In the genomic region with DNA sequence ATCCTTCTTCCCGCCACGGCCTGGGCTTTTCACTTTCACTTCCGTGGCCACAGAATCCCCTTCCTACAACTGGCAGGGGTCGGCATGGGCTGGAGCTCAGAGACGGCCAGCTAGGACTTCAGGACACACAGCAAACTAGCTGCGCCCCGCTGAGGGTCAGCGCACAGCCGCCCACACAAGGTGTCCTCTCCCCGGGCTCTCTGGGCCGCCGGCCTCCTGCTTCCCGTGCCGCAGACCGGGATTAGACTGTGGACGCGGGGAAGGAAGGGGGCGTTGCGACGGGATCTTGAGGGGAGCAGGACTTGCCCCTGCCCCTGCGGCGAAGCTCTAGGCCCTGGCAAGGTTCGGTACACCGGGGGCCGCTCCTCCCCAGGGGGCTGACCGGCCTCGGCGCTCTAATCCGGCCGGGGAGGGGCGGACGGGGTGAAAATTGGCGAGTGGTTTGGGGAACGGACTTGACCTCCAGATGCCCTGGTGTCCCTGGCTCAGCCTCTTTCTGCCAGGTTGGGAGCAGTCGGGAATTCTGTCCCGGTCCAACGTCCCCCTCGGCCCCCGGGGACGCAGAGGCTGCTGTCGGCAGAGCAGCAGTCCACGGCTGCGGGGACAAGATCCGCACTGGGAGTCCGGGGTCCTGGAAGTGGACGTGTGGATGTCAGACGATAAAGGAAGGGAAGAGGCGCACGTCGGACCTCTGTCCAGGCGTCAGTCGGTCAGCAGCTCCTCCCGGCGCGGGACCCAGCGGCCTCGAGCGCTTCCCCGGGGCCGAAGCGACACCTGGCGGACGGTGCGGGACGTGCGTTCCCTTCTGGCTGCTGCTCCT, we compare ENCODE assay signal across 8 cellular contexts. TPM values are rescaled to one million over a fixed set of nuclear protein-coding genes. Genes with fewer than 3 reads are reported as not detected.
A peak's percentile ranks its signal among the peaks of the same experiment; 100 is the strongest.
DNase-seq lines count a peak whose midpoint lies in the region; ATAC-seq and TF ChIP-seq lines count a peak whose summit lies in the region.

No MANE protein-coding gene starts in this region.

- peak overlapping the region; percentile 56 for H3K4me3 ChIP-seq in HUES64 (ENCODE audit: low read length)

- no peaks in the 10 kb centered on the region for H3K36me3 ChIP-seq in HUES64 (ENCODE audit: insufficient read depth, low read length)

- peaks cover 89% of the 10 kb centered on the region for H3K27me3 Mint-ChIP-seq in activated naive CD4-positive, alpha-beta T cell treated with anti-CD3 and anti-CD28 coated beads, Interleukin-2, amount 10 ng/mL, durations not matched to agents 7 days and 5 days

- peaks cover 23% of the 10 kb centered on the region for H3K4me1 ChIP-seq in HUES64 (ENCODE audit: insufficient read depth, low read length)

- H3K27ac Mint-ChIP-seq in activated naive CD4-positive, alpha-beta T cell treated with anti-CD3 and anti-CD28 coated beads, Interleukin-2, amount 10 ng/mL, durations not matched to agents 7 days and 5 days: no peak overlapping the region

- WGBS in HUES64: 1% methylated on average over 66 of the region's 66 CpGs

- H3K9me3 ChIP-seq in HUES64 (ENCODE audit: insufficient read depth, low read depth, low read length): no peaks in the 10 kb centered on the region

- no peak overlapping the region for H3K9ac ChIP-seq in HUES64 (ENCODE audit: low read depth, low read length)

- H3K4me3 Mint-ChIP-seq in activated naive CD4-positive, alpha-beta T cell treated with anti-CD3 and anti-CD28 coated beads, Interleukin-2, amount 10 ng/mL, durations not matched to agents 7 days and 5 days: peak overlapping the region; percentile 25

- peaks cover 2% of the 10 kb centered on the region for H3K36me3 Mint-ChIP-seq in activated naive CD4-positive, alpha-beta T cell treated with anti-CD3 and anti-CD28 coated beads, Interleukin-2, amount 10 ng/mL, durations not matched to agents 7 days and 5 days

- H3K4me1 Mint-ChIP-seq in activated naive CD4-positive, alpha-beta T cell treated with anti-CD3 and anti-CD28 coated beads, Interleukin-2, amount 10 ng/mL, durations not matched to agents 7 days and 5 days: peaks cover 33% of the 10 kb centered on the region

- no peaks in the 10 kb centered on the region for H3K9me3 Mint-ChIP-seq in activated naive CD4-positive, alpha-beta T cell treated with anti-CD3 and anti-CD28 coated beads, Interleukin-2, amount 10 ng/mL, durations not matched to agents 7 days and 5 days

- DNase-seq in NCI-H2081 (lab: John Stamatoyannopoulos, UW): peak; percentile 50 to 64
- DNase-seq in NCI-H2081 treated with DMSO at 0.1 percent for 48 hours (lab: John Stamatoyannopoulos, UW): no peak
- peak; percentile 75 for DNase-seq in SK-N-DZ (ENCODE audit: low spot score)
- peak; percentile 82 for DNase-seq in activated naive CD4-positive, alpha-beta T cell treated with anti-CD3 and anti-CD28 coated beads, Interleukin-2, amount 10 ng/mL, durations not matched to agents 7 days and 5 days
- peak; percentile 76 for DNase-seq in globus pallidus (ENCODE audit: low spot score)
- DNase-seq in omental fat pad (ENCODE audit: low spot score): peak; percentile 74
- peak; percentile 89 for DNase-seq in superior temporal gyrus (ENCODE audit: extremely low spot score)

- ATAC-seq in omental fat pad (ENCODE audit: low FRiP score): peak; percentile 67

- peaks cover 89% of the 10 kb centered on the region for H3K27me3 ChIP-seq in HUES64 (ENCODE audit: insufficient read depth, low read length)

- TF ChIP-seq CTCF in omental fat pad (IDR thresholded peaks at IDR 0.05): peak in 1 of 3 donors; percentile 86

- no peak overlapping the region for H3K27ac ChIP-seq in HUES64 (ENCODE audit: low read depth, low read length)

- CTCF ChIA-PET in activated naive CD4-positive, alpha-beta T cell treated with anti-CD3 and anti-CD28 coated beads, Interleukin-2, amount 10 ng/mL, durations not matched to agents 7 days and 5 days (lab: Charles Lee): interaction anchor here (0.7 to 3.6 kb wide), 22 partner anchors 9 to 260 kb away, joined by 3 to 26 read pairs (median 4); partner anchors contain the start of gene MYORG

RNA-seq across cellular contexts. Expression of gene CNTFR, which starts 1.8 kb away (rescaled TPM):
- 26.9 TPM for polyA plus RNA-seq in HUES64 (2013, experiment 1 of 2)
- 48.1 TPM for polyA plus RNA-seq in HUES64 (2013, experiment 2 of 2)
- polyA plus RNA-seq in SK-N-DZ (2014; cell fraction: cytosol; rRNA removed): 85.6 and 98.3 TPM in 2 replicates
- 45.4 and 60.6 TPM in 2 replicates for polyA plus RNA-seq in SK-N-DZ (2014; cell fraction: nucleus; rRNA removed)
- 10 to 100 TPM; 41.9 to 81.5 (median 60.4) TPM for total RNA-seq in omental fat pad

RNA-seq across cellular contexts. Expression of gene RPP25L, which starts 20.6 kb away (rescaled TPM):
- polyA plus RNA-seq in HUES64 (2013, experiment 1 of 2): 21.0 TPM
- 22.1 TPM for polyA plus RNA-seq in HUES64 (2013, experiment 2 of 2)
- polyA plus RNA-seq in SK-N-DZ (2014; cell fraction: cytosol; rRNA removed): 31.2 and 38.8 TPM in 2 replicates
- 21.2 and 32.3 TPM in 2 replicates for polyA plus RNA-seq in SK-N-DZ (2014; cell fraction: nucleus; rRNA removed)
- 10 to 100 TPM; 13.3 to 28.1 (median 23.1) TPM for total RNA-seq in omental fat pad

RNA-seq across cellular contexts. Expression of gene DCTN3, which starts 29.0 kb away (rescaled TPM):
- polyA plus RNA-seq in HUES64 (2013, experiment 1 of 2): 32.6 TPM
- 43.8 TPM for polyA plus RNA-seq in HUES64 (2013, experiment 2 of 2)
- 57.8 and 72.5 TPM in 2 replicates for polyA plus RNA-seq in SK-N-DZ (2014; cell fraction: cytosol; rRNA removed)
- polyA plus RNA-seq in SK-N-DZ (2014; cell fraction: nucleus; rRNA removed): 49.2 and 57.7 TPM in 2 replicates
- 10 to 100 TPM; 46.5 to 93.8 (median 75.0) TPM for total RNA-seq in omental fat pad

RNA-seq across cellular contexts. Expression of gene ARID3C, which starts 37.6 kb away (rescaled TPM):
- not detected for polyA plus RNA-seq in HUES64 (2013, experiment 1 of 2)
- polyA plus RNA-seq in HUES64 (2013, experiment 2 of 2): not detected
- 0.25 TPM in 1 of 2 replicates, not detected in the other for polyA plus RNA-seq in SK-N-DZ (2014; cell fraction: cytosol; rRNA removed)
- polyA plus RNA-seq in SK-N-DZ (2014; cell fraction: nucleus; rRNA removed): 0.15 TPM in 1 of 2 replicates, not detected in the other
- not detected for total RNA-seq in omental fat pad

RNA-seq across cellular contexts. Expression of gene SIGMAR1, which starts 46.3 kb away (rescaled TPM):
- 66.6 TPM for polyA plus RNA-seq in HUES64 (2013, experiment 1 of 2)
- 83.6 TPM for polyA plus RNA-seq in HUES64 (2013, experiment 2 of 2)
- 183 and 208 TPM in 2 replicates for polyA plus RNA-seq in SK-N-DZ (2014; cell fraction: cytosol; rRNA removed)
- polyA plus RNA-seq in SK-N-DZ (2014; cell fraction: nucleus; rRNA removed): 89.9 and 92.3 TPM in 2 replicates
- total RNA-seq in omental fat pad: 10 to 100 TPM; 72.9 to 88.6 (median 73.2) TPM
